ENCODE assay signal across 22 cellular contexts in the genomic region with DNA sequence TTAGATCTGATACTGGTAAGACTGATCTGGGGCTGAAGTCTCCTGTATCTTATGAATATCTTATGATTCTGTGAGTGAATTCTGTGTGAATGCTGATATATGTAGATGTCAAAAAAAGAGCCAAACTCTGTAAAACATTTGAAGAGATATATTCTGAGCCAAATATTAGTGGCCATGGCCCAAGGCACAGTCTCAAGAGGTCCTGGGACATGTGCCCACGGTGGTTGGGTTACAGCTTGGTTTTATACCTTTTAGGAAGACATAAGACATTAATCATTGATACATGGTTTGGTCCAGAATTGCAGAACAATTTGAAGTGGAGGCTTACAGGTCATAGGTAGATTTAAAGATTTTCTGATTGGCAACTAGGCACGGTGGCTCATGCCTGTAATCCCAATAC.
DNase-seq lines count a peak whose midpoint lies in the region; ATAC-seq and TF ChIP-seq lines count a peak whose summit lies in the region.
"Had no signal": no experiment of that assay in that cellular context is flagged by ENCODE, and none has a peak within 500 bp of the region (broad histone marks: within the 10 kb centered on the region; RNA-seq: fewer than 3 reads in every experiment).

No MANE protein-coding gene starts in this region.

- TF ChIP-seq CTCF in right atrium auricular region (IDR thresholded peaks at IDR 0.05), result no peak
- TF ChIP-seq CTCF in neural crest cell (conservative IDR thresholded peaks at IDR 0.05), result no peak
- no peak for TF ChIP-seq CTCF in thyroid gland (IDR thresholded peaks at IDR 0.05)

- H3K4me3 Mint-ChIP-seq in neural crest cell, result no peak overlapping the region
- H3K4me3 Mint-ChIP-seq: B cell; CD4-positive, alpha-beta T cell; CD8-positive, alpha-beta memory T cell had no signal

- H3K27ac Mint-ChIP-seq in neural crest cell (ENCODE audit: unreplicated experiment), result peak overlapping the region; percentile 20
- H3K27ac Mint-ChIP-seq: B cell; CD4-positive, alpha-beta T cell; CD8-positive, alpha-beta memory T cell had no signal

- H3K4me3 ChIP-seq in right atrium auricular region (no peak overlapping the region), thyroid gland (replicated peaks in 1 of 3) (no peak overlapping the region)
- H3K4me3 ChIP-seq: BLaER1, GM12878, GM23248 had no signal

- no peaks in the 10 kb centered on the region for H3K9me3 Mint-ChIP-seq in neural crest cell
- H3K9me3 Mint-ChIP-seq: CD4-positive, alpha-beta T cell; CD8-positive, alpha-beta memory T cell had no signal

- H3K27me3 Mint-ChIP-seq in neural crest cell (ENCODE audit: low read depth), result no peaks in the 10 kb centered on the region

- ATAC-seq in Right ventricle myocardium inferior (peak; percentile 56), left ventricle myocardium superior (peak; percentile 75), left cardiac atrium (no peak), GM21423 (IDR thresholded peaks at IDR 0.05; ENCODE audit: unreplicated experiment) (no peak)
- ATAC-seq: GM12878 had no signal

- H3K36me3 ChIP-seq in right atrium auricular region (no peaks in the 10 kb centered on the region), thyroid gland (no peaks in the 10 kb centered on the region)
- H3K36me3 ChIP-seq: BLaER1 had no signal

- H3K4me1 ChIP-seq in right atrium auricular region (peaks cover 0 to 16% of the 10 kb centered on the region in 2 donors), thyroid gland (peaks cover 0 to 8% of the 10 kb centered on the region in 2 donors)
- H3K4me1 ChIP-seq: BLaER1 had no signal

- no peaks in the 10 kb centered on the region for H3K27me3 ChIP-seq in right atrium auricular region
- H3K27me3 ChIP-seq in thyroid gland, result no peaks in the 10 kb centered on the region
- H3K27me3 ChIP-seq: BLaER1 had no signal

- no peaks in the 10 kb centered on the region for H3K36me3 Mint-ChIP-seq in neural crest cell (ENCODE audit: low read depth)
- H3K36me3 Mint-ChIP-seq: CD8-positive, alpha-beta memory T cell had no signal

- peaks cover 6% of the 10 kb centered on the region for H3K4me1 Mint-ChIP-seq in neural crest cell
- H3K4me1 Mint-ChIP-seq: B cell; CD8-positive, alpha-beta memory T cell had no signal

- WGBS in thyroid gland, 2 donors, result 43 to 49% methylated on average over 2 of the region's 2 CpGs

- intact Hi-C loops in Right ventricle myocardium inferior (cut with DNase I), result no loop called here
- intact Hi-C loops in left ventricle myocardium superior (cut with micrococcal nuclease), result no loop called here
- intact Hi-C loops in left cardiac atrium (cut with DNase I), result no loop called here
- intact Hi-C loops in thyroid gland (cut with DNase I), result no loop called here

- TF ChIP-seq POLR2A in thyroid gland (IDR thresholded peaks at IDR 0.05), result no peak

- DNase-seq in Right ventricle myocardium inferior (ENCODE audit: missing footprints) (no peak), right atrium auricular region (ENCODE audit: low spot score) (no peak), left ventricle myocardium superior (peak; percentile 56), left cardiac atrium (no peak), neural crest cell (ENCODE audit: low read depth, low spot score) (no peak), thyroid gland (peak; percentile 71 to 81)
- DNase-seq in activated CD4-positive, CD25-positive, alpha-beta regulatory T cell (lab: John Stamatoyannopoulos, UW), result no peak
- DNase-seq: CD4-positive, alpha-beta T cell; CD8-positive, alpha-beta memory T cell; DMS 273 treated with DMSO at 0.1 percent for 48 hours; DMS79; EL; GDM1; GM23248; H7; HCEC 1CT had no signal

- H3K9me3 ChIP-seq in right atrium auricular region (no peaks in the 10 kb centered on the region), thyroid gland (no peaks in the 10 kb centered on the region)
- H3K9me3 ChIP-seq: BLaER1 had no signal

- H3K27ac ChIP-seq in right atrium auricular region (no peak overlapping the region), thyroid gland (peak overlapping the region in 2 of 3 donors; percentile 14 to 65)
- H3K27ac ChIP-seq: 22Rv1, BLaER1, C4-2B, GM23248 had no signal

Comparison
In these comparisons a context has a peak if more than half of its experiments do, and no peak if none do; other contexts are left out.
1. ATAC-seq: peak in Right ventricle myocardium inferior (single experiment) and left ventricle myocardium superior (single experiment); none in left cardiac atrium (0 of 2) and GM21423 (single experiment).
2. DNase-seq: peak in left ventricle myocardium superior (single experiment) and thyroid gland (2 of 2); none in Right ventricle myocardium inferior (single experiment), right atrium auricular region (single experiment), left cardiac atrium (single experiment), neural crest cell (single experiment) and activated CD4-positive, CD25-positive, alpha-beta regulatory T cell (0 of 4).
3. H3K27ac ChIP-seq: peak in thyroid gland (2 of 3); none in right atrium auricular region (0 of 2).